In the genomic region with DNA sequence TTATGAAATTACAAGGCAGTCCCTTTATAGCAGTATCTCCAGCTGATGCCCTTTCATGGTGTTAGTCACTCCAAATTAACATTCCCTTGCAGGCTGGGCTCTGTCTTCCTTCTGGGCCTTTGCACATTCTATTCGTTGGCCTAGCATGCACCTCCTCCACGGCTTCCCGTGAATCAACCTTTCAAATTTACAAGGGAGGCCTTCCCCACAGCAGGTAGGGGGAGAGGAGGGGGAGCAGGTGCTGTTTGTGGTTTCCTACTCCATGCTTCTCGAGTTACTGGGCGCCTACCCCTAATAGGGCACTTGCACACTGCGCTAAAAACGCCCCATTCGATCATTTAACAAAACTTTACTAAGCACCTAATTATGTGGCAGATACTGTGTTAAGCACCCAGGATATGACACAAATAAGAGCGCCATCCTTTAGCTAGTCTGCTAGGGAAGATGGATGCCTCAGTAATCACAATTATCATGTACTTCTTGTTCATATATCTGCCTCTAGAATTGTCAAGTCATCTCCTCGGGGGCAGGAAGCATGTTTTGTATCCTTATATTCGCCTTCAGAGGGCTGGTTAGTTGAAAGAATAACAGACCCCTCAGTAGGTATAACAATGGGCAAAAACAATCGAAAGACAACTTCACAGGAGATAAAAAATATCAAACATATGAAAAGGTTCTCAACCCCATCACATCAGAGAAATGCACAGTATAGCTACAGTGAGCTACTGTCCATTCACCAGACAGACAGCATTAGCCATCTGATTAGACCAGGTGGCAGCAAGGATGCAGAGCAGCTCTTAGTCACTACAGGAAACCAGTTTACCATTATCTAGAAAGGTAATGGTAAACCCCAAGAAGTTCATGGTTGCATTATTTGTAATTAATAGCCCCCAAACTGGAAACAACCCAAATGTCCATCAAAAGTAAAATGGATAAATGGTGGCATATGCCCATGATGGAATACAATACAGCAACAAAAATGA, we compare ENCODE assay signal across 8 cellular contexts. TPM values are rescaled to one million over a fixed set of nuclear protein-coding genes. Genes with fewer than 3 reads are reported as not detected.
A peak's percentile ranks its signal among the peaks of the same experiment; 100 is the strongest.
DNase-seq lines count a peak whose midpoint lies in the region; ATAC-seq, FAIRE-seq and TF ChIP-seq lines count a peak whose summit lies in the region.

No MANE protein-coding gene starts in this region.

- H3K36me3 ChIP-seq in HUES6 (ENCODE audit: control insufficient read depth, insufficient read depth, low read length) (no peaks in the 10 kb centered on the region; the same call in 1 of the 2 replicates), endothelial cell of umbilical vein (ENCODE audit: control insufficient read depth in 2 of 2, extremely low read depth in 1 of 2, insufficient read depth in 2 of 2, low read length in 2 of 2) (no peaks in the 10 kb centered on the region), smooth muscle cell (ENCODE audit: low read depth) (no peaks in the 10 kb centered on the region)

- H3K27ac ChIP-seq in HUES6 (ENCODE audit: low read depth, low read length) (peak overlapping the region; percentile 99), endothelial cell of umbilical vein (ENCODE audit: insufficient read depth, low read depth, low read length) (no peak overlapping the region), smooth muscle cell (ENCODE audit: low read depth) (peak overlapping the region; percentile 95)

- H3K4me1 Mint-ChIP-seq in activated CD4-positive, alpha-beta T cell treated with anti-CD3 and anti-CD28 coated beads for 36 hours = peaks cover 64% of the 10 kb centered on the region

- peak; percentile 8 for DNase-seq in ACHN
- peak; percentile 77 for DNase-seq in activated CD4-positive, alpha-beta T cell treated with anti-CD3 and anti-CD28 coated beads for 36 hours
- no peak for DNase-seq in endothelial cell of umbilical vein (ENCODE audit: low read depth, low spot score)
- DNase-seq in smooth muscle cell (lab: John Stamatoyannopoulos, UW; ENCODE audit: unreplicated experiment) = no peak
- no peak for DNase-seq in NCI-H226

- WGBS in smooth muscle cell (ENCODE audit: low lambda C conversion rate) = 28% methylated on average over 12 of the region's 12 CpGs

- H4K20me1 ChIP-seq in endothelial cell of umbilical vein (replicated peaks; ENCODE audit: control insufficient read depth, extremely low read depth, insufficient read depth, low read length) (peaks cover 4% of the 10 kb centered on the region), smooth muscle cell (ENCODE audit: low read depth) (peaks cover 80% of the 10 kb centered on the region)

- H3K9ac ChIP-seq in HUES6 (ENCODE audit: low read length) = peak overlapping the region; percentile 99
- no peak overlapping the region for H3K9ac ChIP-seq in endothelial cell of umbilical vein (replicated peaks; ENCODE audit: extremely low read depth, insufficient read depth, low read length)
- no peak overlapping the region for H3K9ac ChIP-seq in smooth muscle cell (ENCODE audit: low read depth)

- peaks cover 47% of the 10 kb centered on the region for H3K4me1 ChIP-seq in HUES6 (ENCODE audit: control insufficient read depth, insufficient read depth, low read length)
- peaks cover 6% of the 10 kb centered on the region for H3K4me1 ChIP-seq in endothelial cell of umbilical vein (ENCODE audit: control insufficient read depth, extremely low read depth, insufficient read depth, low read length)
- H3K4me1 ChIP-seq in smooth muscle cell (ENCODE audit: low read depth) = peaks cover 18% of the 10 kb centered on the region

- peak overlapping the region; percentile 95 for H3K4me3 Mint-ChIP-seq in activated CD4-positive, alpha-beta T cell treated with anti-CD3 and anti-CD28 coated beads for 36 hours

- no peaks in the 10 kb centered on the region for H3K9me3 Mint-ChIP-seq in activated CD4-positive, alpha-beta T cell treated with anti-CD3 and anti-CD28 coated beads for 36 hours (ENCODE audit: low read depth)

- no peak for TF ChIP-seq POLR2A in endothelial cell of umbilical vein (IDR thresholded peaks at IDR 0.05; ENCODE audit: low read depth, low read length)

- H3K36me3 Mint-ChIP-seq in activated CD4-positive, alpha-beta T cell treated with anti-CD3 and anti-CD28 coated beads for 36 hours (ENCODE audit: low read depth) = peaks cover 33% of the 10 kb centered on the region

- intact Hi-C loops in activated CD4-positive, alpha-beta T cell treated with anti-CD3 and anti-CD28 coated beads for 36 hours (cut with DNase I, micrococcal nuclease) = loop anchor here (1.0 to 5.0 kb wide), 6 partner anchors 18 to 1062 kb away; partner anchors contain the start of genes IL6R (in 1 of the 2), PMVK (in 1 of the 2), S100A3 (in 1 of the 2) and S100A4 (in 1 of the 2)
- intact Hi-C loops in endothelial cell of umbilical vein (cut with micrococcal nuclease) = loop anchor here (2.0 kb wide), 1 partner anchor 19 kb away; no protein-coding TSS in a partner anchor

- TF ChIP-seq CTCF in endothelial cell of umbilical vein (IDR thresholded peaks at IDR 0.05; ENCODE audit: extremely low read depth in 1 of 2, insufficient read depth in 1 of 2, low read depth in 1 of 2, low read length in 2 of 2) (no peak), smooth muscle cell (IDR thresholded peaks at IDR 0.05; ENCODE audit: borderline replicate concordance, insufficient read depth, poor library complexity, severe bottlenecking) (no peak)

- CTCF ChIA-PET in activated CD4-positive, alpha-beta T cell treated with anti-CD3 and anti-CD28 coated beads for 36 hours (lab: Charles Lee) = interaction anchor here (0.7 to 2.4 kb wide), 3 partner anchors 10 to 150 kb away, joined by 3 to 18 read pairs (median 5); no protein-coding TSS in a partner anchor
- CTCF ChIA-PET in endothelial cell of umbilical vein (lab: Charles Lee) = interaction anchor here (1.2 to 1.7 kb wide), 3 partner anchors 8 to 22 kb away, joined by 3 read pairs; no protein-coding TSS in a partner anchor

- no peak for FAIRE-seq in endothelial cell of umbilical vein (lab: Jason Lieb, UNC)

- POLR2A ChIA-PET in activated CD4-positive, alpha-beta T cell treated with anti-CD3 and anti-CD28 coated beads for 36 hours (lab: Charles Lee) = interaction anchor here (1.1 kb wide), 1 partner anchor 17 kb away, joined by 5 read pairs; no protein-coding TSS in a partner anchor
- POLR2A ChIA-PET in endothelial cell of umbilical vein (lab: Charles Lee) = interaction anchor here (0.5 to 0.7 kb wide), 2 partner anchors 14 to 562 kb away, joined by 5 to 11 read pairs; no protein-coding TSS in a partner anchor

- H3K4me2 ChIP-seq in endothelial cell of umbilical vein (ENCODE audit: insufficient read depth, low read length) = peak overlapping the region; percentile 61
- H3K4me2 ChIP-seq in smooth muscle cell = peak overlapping the region; percentile 88

- no peaks in the 10 kb centered on the region for H3K9me3 ChIP-seq in HUES6 (ENCODE audit: control insufficient read depth, insufficient read depth, low read depth, low read length)
- no peaks in the 10 kb centered on the region for H3K9me3 ChIP-seq in endothelial cell of umbilical vein (replicated peaks; ENCODE audit: control insufficient read depth, insufficient read depth, low read length)
- no peaks in the 10 kb centered on the region for H3K9me3 ChIP-seq in smooth muscle cell (replicated peaks; ENCODE audit: low read depth)

- BruUV-seq in endothelial cell of umbilical vein (replicated peaks; lab: Mats Ljungman, UMichigan) = no TSS peak

- ATAC-seq in activated CD4-positive, alpha-beta T cell treated with anti-CD3 and anti-CD28 coated beads for 36 hours = peak; percentile 59
- ATAC-seq in HG02884 (IDR thresholded peaks at IDR 0.05; ENCODE audit: unreplicated experiment) (no peak), GM18861 (IDR thresholded peaks at IDR 0.05; ENCODE audit: unreplicated experiment) (no peak)

- H3K4me3 ChIP-seq in HUES6 (ENCODE audit: low read depth, low read length) (peak overlapping the region; percentile 90), endothelial cell of umbilical vein (replicated peaks in 1 of 3; ENCODE audit: insufficient read depth in 1 of 3, low read depth in 1 of 3, low read length in 3 of 3) (no peak overlapping the region), smooth muscle cell (no peak overlapping the region)

- H3F3A ChIP-seq in smooth muscle cell (ENCODE audit: low read depth) = peaks cover 5% of the 10 kb centered on the region

- dilution Hi-C loops in endothelial cell of umbilical vein (cut with MboI; ENCODE audit: extremely low pct_ligation_motif_present, low sequenced_read_pairs) = no loop called here

- H3K27me3 ChIP-seq in HUES6 (ENCODE audit: control insufficient read depth, insufficient read depth, low read length) (no peaks in the 10 kb centered on the region), endothelial cell of umbilical vein (ENCODE audit: control insufficient read depth in 2 of 2, insufficient read depth in 2 of 2, low read length in 2 of 2) (no peaks in the 10 kb centered on the region), smooth muscle cell (ENCODE audit: low read depth) (no peaks in the 10 kb centered on the region)

- H2AFZ ChIP-seq in endothelial cell of umbilical vein (ENCODE audit: low read depth, low read length) = no peak overlapping the region
- H2AFZ ChIP-seq in smooth muscle cell (ENCODE audit: low read depth) = no peak overlapping the region

- H3K9me1 ChIP-seq in endothelial cell of umbilical vein (replicated peaks; ENCODE audit: control insufficient read depth, extremely low read depth, insufficient read depth, low read length) = no peaks in the 10 kb centered on the region

- no peaks in the 10 kb centered on the region for H3K27me3 Mint-ChIP-seq in activated CD4-positive, alpha-beta T cell treated with anti-CD3 and anti-CD28 coated beads for 36 hours

- peak overlapping the region; percentile 99 for H3K27ac Mint-ChIP-seq in activated CD4-positive, alpha-beta T cell treated with anti-CD3 and anti-CD28 coated beads for 36 hours

- H3K79me2 ChIP-seq in endothelial cell of umbilical vein (ENCODE audit: control insufficient read depth, insufficient read depth, low read length) = peaks cover 64% of the 10 kb centered on the region
- H3K79me2 ChIP-seq in smooth muscle cell (ENCODE audit: low read depth) = peaks cover 65% of the 10 kb centered on the region

- in situ Hi-C loops in ACHN (cut with HindIII; ENCODE audit: low pct_ligation_motif_present, low pct_unique_long_range_greater_than_20kb, low sequenced_read_pairs) = no loop called here

RNA-seq across cellular contexts. Expression of gene ADAR, which starts 1.7 kb away (rescaled TPM):
- 100 to 1,000 TPM; 310 to 332 TPM for total RNA-seq in activated CD4-positive, alpha-beta T cell treated with anti-CD3 and anti-CD28 coated beads for 36 hours
- total RNA-seq in endothelial cell of umbilical vein (128 and 141 TPM in 2 replicates), smooth muscle cell (80.6 and 87.5 TPM in 2 replicates)
- polyA plus RNA-seq in endothelial cell of umbilical vein (79.6 and 88.2 TPM in 2 replicates), smooth muscle cell (39.1 and 44.6 TPM in 2 replicates)
- 73.5 and 79.4 TPM in 2 replicates for polyA plus RNA-seq in endothelial cell of umbilical vein (2011; cell fraction: cytosol; rRNA removed)
- polyA plus RNA-seq in endothelial cell of umbilical vein (2011; cell fraction: nucleus; rRNA removed) = 189 and 196 TPM in 2 replicates
- 69.3 and 83.6 TPM in 2 replicates for polyA plus RNA-seq in endothelial cell of umbilical vein (2012)
- 324 and 334 TPM in 2 replicates for polyA minus RNA-seq in endothelial cell of umbilical vein
- polyA minus RNA-seq in endothelial cell of umbilical vein (2011; cell fraction: cytosol; rRNA and poly(A)+ RNA removed) = 110 TPM
- polyA minus RNA-seq in endothelial cell of umbilical vein (2011; cell fraction: nucleus; rRNA and poly(A)+ RNA removed) = 112 and 150 TPM in 2 replicates

RNA-seq across cellular contexts. Expression of gene CHRNB2, which starts 42.1 kb away (rescaled TPM):
- total RNA-seq in activated CD4-positive, alpha-beta T cell treated with anti-CD3 and anti-CD28 coated beads for 36 hours = under 1 TPM in 1 of 2 experiments, not detected in 1; 0.07 TPM
- total RNA-seq in endothelial cell of umbilical vein = not detected in 2 replicates
- not detected in 2 replicates for polyA plus RNA-seq in endothelial cell of umbilical vein
- polyA plus RNA-seq in endothelial cell of umbilical vein (2011; cell fraction: cytosol; rRNA removed) = not detected in 2 replicates
- 0.06 and 0.08 TPM in 2 replicates for polyA plus RNA-seq in endothelial cell of umbilical vein (2011; cell fraction: nucleus; rRNA removed)
- polyA plus RNA-seq in endothelial cell of umbilical vein (2012) = 0.09 TPM in 1 of 2 replicates, not detected in the other
- polyA minus RNA-seq in endothelial cell of umbilical vein = 0.12 and 0.45 TPM in 2 replicates
- polyA minus RNA-seq in endothelial cell of umbilical vein (2011; cell fraction: cytosol; rRNA and poly(A)+ RNA removed) = not detected
- polyA minus RNA-seq in endothelial cell of umbilical vein (2011; cell fraction: nucleus; rRNA and poly(A)+ RNA removed) = not detected in 2 replicates
- total RNA-seq in smooth muscle cell = 1.8 TPM in 1 of 2 replicates, not detected in the other
- not detected in 2 replicates for polyA plus RNA-seq in smooth muscle cell

RNA-seq across cellular contexts. Expression of gene UBE2Q1, which starts 51.2 kb away (rescaled TPM):
- total RNA-seq in activated CD4-positive, alpha-beta T cell treated with anti-CD3 and anti-CD28 coated beads for 36 hours = 100 to 1,000 TPM in 1 of 2 experiments, 10 to 100 TPM in 1; 89.3 to 101 TPM
- total RNA-seq in endothelial cell of umbilical vein (85.4 and 97.2 TPM in 2 replicates), smooth muscle cell (15.1 and 20.4 TPM in 2 replicates)
- polyA plus RNA-seq in endothelial cell of umbilical vein (16.5 and 18.3 TPM in 2 replicates), smooth muscle cell (36.7 and 37.9 TPM in 2 replicates)
- polyA plus RNA-seq in endothelial cell of umbilical vein (2011; cell fraction: cytosol; rRNA removed) = 19.5 and 20.6 TPM in 2 replicates
- 28.2 and 47.4 TPM in 2 replicates for polyA plus RNA-seq in endothelial cell of umbilical vein (2011; cell fraction: nucleus; rRNA removed)
- 60.3 and 79.7 TPM in 2 replicates for polyA plus RNA-seq in endothelial cell of umbilical vein (2012)
- polyA minus RNA-seq in endothelial cell of umbilical vein = 15.4 and 19.3 TPM in 2 replicates
- 12.7 TPM for polyA minus RNA-seq in endothelial cell of umbilical vein (2011; cell fraction: cytosol; rRNA and poly(A)+ RNA removed)
- 10.2 and 13.8 TPM in 2 replicates for polyA minus RNA-seq in endothelial cell of umbilical vein (2011; cell fraction: nucleus; rRNA and poly(A)+ RNA removed)

Comparison
In these comparisons a context has a peak if more than half of its experiments do, and no peak if none do; other contexts are left out.
1. DNase-seq: peak in ACHN (single experiment) and activated CD4-positive, alpha-beta T cell treated with anti-CD3 and anti-CD28 coated beads for 36 hours (single experiment); none in endothelial cell of umbilical vein (single experiment), smooth muscle cell (single experiment) and NCI-H226 (single experiment).